In genomic region chr3:42097166-42097946, GRCh38 we compare ENCODE assay signal across 2 cellular contexts.
TF ChIP-seq lines count a peak whose summit lies in the region.

No MANE protein-coding gene starts in this region.

TF ChIP-seq in SK-N-SH, 30 proteins besides CTCF, POLR2A, EP300 and RAD21:
- no peak for TF ChIP-seq EZH2phosphoT487 (IDR thresholded peaks at IDR 0.05; ENCODE audit: borderline replicate concordance, low read depth)
- peak; percentile 36; the same call in 1 of the 2 replicates for TF ChIP-seq JUND (IDR thresholded peaks at IDR 0.05)
- no peak for TF ChIP-seq TCF12 (IDR thresholded peaks at IDR 0.05)

TF ChIP-seq in endothelial cell of umbilical vein, 7 proteins besides CTCF, POLR2A, EP300 and RAD21:
- TF ChIP-seq FOS (IDR thresholded peaks at IDR 0.05; ENCODE audit: borderline replicate concordance, insufficient read depth, low read length) (peak; percentile 29), MAX (IDR thresholded peaks at IDR 0.05; ENCODE audit: insufficient read depth, insufficient read length) (no peak)
TF ChIP-seq in endothelial cell of umbilical vein: peak in this region for 1.
